ENCODE assay signal across 9 cellular contexts in the genomic region with DNA sequence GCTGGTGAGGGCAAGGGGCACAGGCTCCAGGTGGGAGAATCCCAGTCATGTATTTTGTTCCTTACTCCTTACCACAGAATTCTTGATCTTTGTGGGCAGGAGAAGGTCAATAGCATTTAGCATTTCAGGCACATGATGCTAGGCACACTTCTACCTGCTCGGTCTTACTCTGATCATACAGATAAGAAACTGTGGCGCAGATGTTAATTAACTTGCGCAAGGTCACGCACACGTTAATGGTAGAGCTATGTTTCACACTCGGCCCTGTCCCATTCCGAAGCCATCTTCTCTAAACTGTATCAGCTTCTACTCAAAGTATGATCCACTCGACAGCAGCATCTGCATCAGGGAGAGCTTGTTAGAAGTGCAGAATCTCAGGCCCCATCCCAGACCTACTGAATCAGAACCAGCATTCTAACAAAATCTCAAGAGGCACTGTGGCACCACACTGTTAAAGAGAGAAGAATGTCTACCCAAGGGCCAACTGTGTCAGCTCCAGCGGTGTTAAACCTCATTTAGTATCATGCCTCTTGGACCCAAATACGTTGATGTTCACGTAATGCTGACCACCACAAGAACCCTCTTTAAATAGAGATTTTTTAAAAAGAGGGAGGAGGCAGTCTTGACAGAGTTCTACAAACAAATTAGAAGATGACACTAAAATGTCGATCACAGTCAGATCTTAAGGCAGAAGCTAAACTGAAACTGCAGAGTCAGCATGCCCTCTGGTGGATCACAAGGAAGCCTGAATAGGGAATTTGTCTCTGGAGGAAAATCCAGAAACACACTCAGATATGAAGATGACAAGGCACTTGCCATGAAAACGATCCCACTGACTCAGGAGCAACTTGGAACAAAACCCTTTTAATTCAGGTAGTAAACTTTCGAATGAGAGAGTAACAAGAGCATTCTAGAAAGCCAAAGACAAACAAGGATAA. TPM values are rescaled to one million over a fixed set of nuclear protein-coding genes. Genes with fewer than 3 reads are reported as not detected.
A peak's percentile ranks its signal among the peaks of the same experiment; 100 is the strongest.
DNase-seq lines count a peak whose midpoint lies in the region; ATAC-seq and TF ChIP-seq lines count a peak whose summit lies in the region.
"Had no signal": no experiment of that assay in that cellular context is flagged by ENCODE, and none has a peak within 500 bp of the region (broad histone marks: within the 10 kb centered on the region; RNA-seq: fewer than 3 reads in every experiment).

No MANE protein-coding gene starts in this region.

- H3K27ac ChIP-seq in right atrium auricular region (peak overlapping the region in 1 of 2 donors; percentile 4), body of pancreas (peak overlapping the region; percentile 13 to 73 (median 42)), ascending aorta (no peak overlapping the region)

- no peak for DNase-seq in Right ventricle myocardium superior
- no peak for DNase-seq in right atrium auricular region (ENCODE audit: low spot score)
- peak in 2 of 4 donors; percentile 21 to 24 for DNase-seq in body of pancreas
- DNase-seq in left kidney (ENCODE audit: low read depth, low spot score) = peak; percentile 84
- DNase-seq in NCI-H2171 (lab: John Stamatoyannopoulos, UW) = no peak
- no peak for DNase-seq in ascending aorta (ENCODE audit: low spot score in 2 of 2)
- no peak for DNase-seq in stimulated activated CD4-positive, alpha-beta T cell treated with anti-CD3 and anti-CD28 coated beads, Interleukin-15, amount 100 ng/mL, for 24 hours

- ATAC-seq in Right ventricle myocardium superior (ENCODE audit: poor library complexity) = peak; percentile 46
- no peak for ATAC-seq in body of pancreas
- ATAC-seq in HG03520 (IDR thresholded peaks at IDR 0.05; ENCODE audit: unreplicated experiment) = no peak

- H3K36me3 ChIP-seq in right atrium auricular region (no peaks in the 10 kb centered on the region), body of pancreas (replicated peaks in 1 of 2; ENCODE audit: insufficient read depth in 1 of 2, low read depth in 2 of 2) (no peaks in the 10 kb centered on the region), ascending aorta (no peaks in the 10 kb centered on the region)

- H3K27me3 ChIP-seq in right atrium auricular region = no peaks in the 10 kb centered on the region
- no peaks in the 10 kb centered on the region for H3K27me3 ChIP-seq in body of pancreas
- H3K27me3 ChIP-seq in ascending aorta = no peaks in the 10 kb centered on the region

- H3K4me3 ChIP-seq in right atrium auricular region (no peak overlapping the region), body of pancreas (no peak overlapping the region), ascending aorta (no peak overlapping the region)

- no peak for TF ChIP-seq POLR2A in body of pancreas (IDR thresholded peaks at IDR 0.05)

- intact Hi-C loops in Right ventricle myocardium superior (cut with DNase I) = loop anchor here (10.0 kb wide), 1 partner anchor 308 kb away; no protein-coding TSS in a partner anchor
- intact Hi-C loops in body of pancreas (cut with DNase I) = loop anchor here (10.0 kb wide), 1 partner anchor 238 kb away; no protein-coding TSS in a partner anchor
- intact Hi-C loops in ascending aorta (cut with DNase I) = no loop called here

- 72 to 73% methylated on average over 14 of the region's 14 CpGs for WGBS in body of pancreas, 2 donors

- H3K9me3 ChIP-seq in right atrium auricular region (no peaks in the 10 kb centered on the region), body of pancreas (no peaks in the 10 kb centered on the region), ascending aorta (no peaks in the 10 kb centered on the region)

- TF ChIP-seq CTCF in right atrium auricular region (IDR thresholded peaks at IDR 0.05) (peak in 1 of 2 donors; percentile 67), body of pancreas (IDR thresholded peaks at IDR 0.05) (peak in 5 of 7 experiments; percentile 9 to 57 (median 43)), ascending aorta (IDR thresholded peaks at IDR 0.05) (no peak)

- H3K4me1 ChIP-seq in right atrium auricular region = peaks cover 0 to 34% of the 10 kb centered on the region in 2 donors
- peaks cover 68% of the 10 kb centered on the region for H3K4me1 ChIP-seq in body of pancreas
- H3K4me1 ChIP-seq in ascending aorta = no peaks in the 10 kb centered on the region

RNA-seq across cellular contexts. Expression of gene STXBP6, which starts 7.3 kb away (rescaled TPM):
- total RNA-seq in Right ventricle myocardium superior = 39.8 TPM
- 10 to 100 TPM; 13.5 to 20.2 TPM for total RNA-seq in right atrium auricular region
- total RNA-seq in body of pancreas = 10 to 100 TPM; 20.1 to 28.3 TPM
- 0.21 TPM for total RNA-seq in ascending aorta
- total RNA-seq: mononuclear cell had no signal

Comparison
In these comparisons a context has a peak if more than half of its experiments do, and no peak if none do; other contexts are left out.
1. H3K27ac ChIP-seq: peak in body of pancreas (4 of 4); none in ascending aorta (0 of 2).
2. CTCF ChIP-seq: peak in body of pancreas (5 of 7); none in ascending aorta (0 of 3).
3. RNA of gene STXBP6, which starts 7.3 kb away (total RNA-seq): 39.8 TPM in Right ventricle myocardium superior (single experiment), 20.1 to 28.3 TPM in body of pancreas and 13.5 to 20.2 TPM in right atrium auricular region; 0.21 TPM in ascending aorta (single experiment); every median in the first group is over 10 times any median in the second.